In genomic region chr11:103547009-103547408, GRCh38 we compare ENCODE assay signal across 21 cellular contexts.
"Had no signal": no experiment of that assay in that cellular context is flagged by ENCODE, and none has a peak within 500 bp of the region (broad histone marks: within the 10 kb centered on the region; RNA-seq: fewer than 3 reads in every experiment).

No MANE protein-coding gene starts in this region.

- ATAC-seq: activated CD4-positive, alpha-beta T cell treated with anti-CD3 and anti-CD28 coated beads for 36 hours; activated T-cell treated with anti-CD3 and anti-CD28 coated beads, Interleukin-2, amount 50 U/mL, for 72 hours had no signal

- H3K36me3 ChIP-seq: SJCRH30 had no signal

- H3K27ac ChIP-seq: KMS-11, SJCRH30, VCaP had no signal

- H3K27me3 Mint-ChIP-seq: activated CD4-positive, alpha-beta T cell treated with anti-CD3 and anti-CD28 coated beads for 36 hours; activated naive CD4-positive, alpha-beta T cell treated with anti-CD3 and anti-CD28 coated beads, Interleukin-2, amount 10 ng/mL, durations not matched to agents 7 days and 5 days; activated naive CD8-positive, alpha-beta T cell treated with anti-CD3 and anti-CD28 coated beads for 36 hours had no signal

- H3K4me3 ChIP-seq: SJCRH30 had no signal

- H3K9me3 ChIP-seq: SJCRH30, SK-N-SH had no signal

- H3K4me3 Mint-ChIP-seq: activated CD4-positive, alpha-beta memory T cell treated with anti-CD3 and anti-CD28 coated beads, Interleukin-2, amount 10 ng/mL, durations not matched to agents 7 days and 5 days; activated CD4-positive, alpha-beta T cell treated with anti-CD3 and anti-CD28 coated beads for 36 hours; activated naive CD4-positive, alpha-beta T cell treated with anti-CD3 and anti-CD28 coated beads, Interleukin-2, amount 10 ng/mL, durations not matched to agents 7 days and 5 days; activated naive CD8-positive, alpha-beta T cell treated with anti-CD3 and anti-CD28 coated beads for 36 hours; activated T-cell treated with anti-CD3 and anti-CD28 coated beads, Interleukin-2, amount 50 U/mL, for 72 hours had no signal

- H3K4me1 Mint-ChIP-seq: activated CD4-positive, alpha-beta memory T cell treated with anti-CD3 and anti-CD28 coated beads, Interleukin-2, amount 10 ng/mL, durations not matched to agents 7 days and 5 days; activated CD4-positive, alpha-beta T cell treated with anti-CD3 and anti-CD28 coated beads for 36 hours; activated naive CD4-positive, alpha-beta T cell treated with anti-CD3 and anti-CD28 coated beads, Interleukin-2, amount 10 ng/mL, durations not matched to agents 7 days and 5 days; activated naive CD8-positive, alpha-beta T cell treated with anti-CD3 and anti-CD28 coated beads for 36 hours had no signal

- H3K27me3 ChIP-seq: SJCRH30 had no signal

- H3K27ac Mint-ChIP-seq: activated CD4-positive, alpha-beta memory T cell treated with anti-CD3 and anti-CD28 coated beads, Interleukin-2, amount 10 ng/mL, durations not matched to agents 7 days and 5 days; activated CD4-positive, alpha-beta T cell treated with anti-CD3 and anti-CD28 coated beads for 36 hours; activated naive CD4-positive, alpha-beta T cell treated with anti-CD3 and anti-CD28 coated beads, Interleukin-2, amount 10 ng/mL, durations not matched to agents 7 days and 5 days; activated naive CD8-positive, alpha-beta T cell treated with anti-CD3 and anti-CD28 coated beads for 36 hours; activated T-cell treated with anti-CD3 and anti-CD28 coated beads, Interleukin-2, amount 50 U/mL, for 72 hours; activated T-helper 2 cell treated with anti-CD3 and anti-CD28 coated beads, Interferon-gamma antibody, Interleukin-2, Interleukin-4, amounts not matched to agents 10 μg/mL and 5 μg/mL and 100 μg/mL, durations not matched to agents 14 hours and 24 hours and 36 hours had no signal

- H3K4me2 ChIP-seq: KMS-11, SK-N-SH had no signal

- H3K4me1 ChIP-seq: SJCRH30 had no signal

- DNase-seq: activated CD4-positive, alpha-beta memory T cell treated with anti-CD3 and anti-CD28 coated beads, Interleukin-2, amount 10 ng/mL, durations not matched to agents 7 days and 5 days; activated CD4-positive, alpha-beta T cell treated with anti-CD3 and anti-CD28 coated beads for 36 hours; activated CD4-positive, alpha-beta T cell treated with anti-CD3 and anti-CD28 coated beads, Interleukin-2, amount 50 U/mL, for 1 hour; activated gamma-delta T cell treated with Interleukin-2 at 50 U/mL for 16 hours; activated naive CD4-positive, alpha-beta T cell treated with anti-CD3 and anti-CD28 coated beads, Interleukin-2, amount 10 ng/mL, durations not matched to agents 7 days and 5 days; activated naive CD8-positive, alpha-beta T cell treated with anti-CD3 and anti-CD28 coated beads for 36 hours; activated T-cell treated with anti-CD3 and anti-CD28 coated beads for 4 hours; activated T-cell treated with anti-CD3 and anti-CD28 coated beads, Interleukin-2, amount 50 U/mL, for 72 hours; caudate nucleus; NCI-H1092; NCI-H1436; NCI-H187 treated with DMSO at 0.1 percent for 48 hours; NCI-H345; NCI-H510A; NCI-H526 treated with DMSO at 0.1 percent for 48 hours; SJCRH30; SK-N-SH; T-helper 1 cell had no signal

- H3K36me3 Mint-ChIP-seq: activated naive CD4-positive, alpha-beta T cell treated with anti-CD3 and anti-CD28 coated beads, Interleukin-2, amount 10 ng/mL, durations not matched to agents 7 days and 5 days; activated naive CD8-positive, alpha-beta T cell treated with anti-CD3 and anti-CD28 coated beads for 36 hours had no signal

- H3K9me3 Mint-ChIP-seq: activated CD4-positive, alpha-beta memory T cell treated with anti-CD3 and anti-CD28 coated beads, Interleukin-2, amount 10 ng/mL, durations not matched to agents 7 days and 5 days; activated naive CD4-positive, alpha-beta T cell treated with anti-CD3 and anti-CD28 coated beads, Interleukin-2, amount 10 ng/mL, durations not matched to agents 7 days and 5 days; activated naive CD8-positive, alpha-beta T cell treated with anti-CD3 and anti-CD28 coated beads for 36 hours; activated T-cell treated with anti-CD3 and anti-CD28 coated beads, Interleukin-2, amount 50 U/mL, for 72 hours; activated T-helper 2 cell treated with anti-CD3 and anti-CD28 coated beads, Interferon-gamma antibody, Interleukin-2, Interleukin-4, amounts not matched to agents 10 μg/mL and 5 μg/mL and 100 μg/mL, durations not matched to agents 14 hours and 24 hours and 36 hours had no signal

- H3K9ac ChIP-seq: KMS-11, SK-N-SH had no signal
